In genomic region chr6:30861257-30862048, GRCh38 we compare ENCODE assay signal across 1 cellular context.
TF ChIP-seq lines count a peak whose summit lies in the region.

No MANE protein-coding gene starts in this region.

TF ChIP-seq in K562, 482 proteins besides CTCF, POLR2A, EP300 and RAD21:
- TF ChIP-seq ZNF785 (CRISPR knock-in tag; IDR thresholded peaks at IDR 0.05) (no peak), CBFA2T3 (IDR thresholded peaks at IDR 0.05) (peak; percentile 32)
